In the genomic region with DNA sequence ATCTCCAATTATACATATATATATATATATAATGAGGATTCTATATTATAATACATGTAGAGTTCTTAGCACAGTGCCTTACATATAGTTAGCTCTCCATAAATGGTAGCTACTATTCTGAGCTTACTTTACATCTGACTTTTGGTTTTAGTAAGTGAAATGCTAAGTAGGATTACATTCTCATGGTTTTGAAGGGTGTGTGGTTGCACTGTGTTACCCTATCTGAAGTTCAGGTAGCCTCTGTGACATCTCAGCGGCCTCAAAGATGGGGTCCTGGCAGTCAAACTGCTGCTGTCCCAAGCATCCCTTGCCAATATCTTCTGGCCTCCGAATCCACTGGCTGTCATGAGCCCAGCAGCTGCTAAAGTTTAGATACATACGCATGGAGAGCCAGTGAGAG, we compare ENCODE assay signal across 14 cellular contexts. TPM values are rescaled to one million over a fixed set of nuclear protein-coding genes. Genes with fewer than 3 reads are reported as not detected.
A peak's percentile ranks its signal among the peaks of the same experiment; 100 is the strongest.
DNase-seq lines count a peak whose midpoint lies in the region; ATAC-seq and FAIRE-seq lines count a peak whose summit lies in the region.
"Had no signal": no experiment of that assay in that cellular context is flagged by ENCODE, and none has a peak within 500 bp of the region (broad histone marks: within the 10 kb centered on the region; RNA-seq: fewer than 3 reads in every experiment).

No MANE protein-coding gene starts in this region.

- no peaks in the 10 kb centered on the region for H3K9me3 Mint-ChIP-seq in T-helper 1 cell treated with Interleukin-12 subunit alpha and Interleukin-12 subunit beta and Interleukin-4 antibody, amounts not matched to agents 30 μg/mL and 1 μg/mL, for 36 hours
- H3K9me3 Mint-ChIP-seq in effector memory CD8-positive, alpha-beta T cell, result no peaks in the 10 kb centered on the region
- H3K9me3 Mint-ChIP-seq: activated B cell treated with CpG ODN at 0.5 μM for 24 hours had no signal

- H3K4me3 ChIP-seq in small intestine (ENCODE audit: low read depth in 1 of 2, low read length in 2 of 2), result no peak overlapping the region

- H3K27me3 Mint-ChIP-seq in T-helper 1 cell treated with Interleukin-12 subunit alpha and Interleukin-12 subunit beta and Interleukin-4 antibody, amounts not matched to agents 30 μg/mL and 1 μg/mL, for 36 hours (ENCODE audit: low read depth), result peaks cover 20% of the 10 kb centered on the region
- H3K27me3 Mint-ChIP-seq in effector memory CD8-positive, alpha-beta T cell, result no peaks in the 10 kb centered on the region
- H3K27me3 Mint-ChIP-seq: activated B cell treated with CpG ODN at 0.5 μM for 24 hours had no signal

- FAIRE-seq in HTR-8/SVneo (lab: Jason Lieb, UNC) (peak; percentile 78), small intestine (lab: Jason Lieb, UNC) (no peak)
- FAIRE-seq: islet of Langerhans had no signal

- H3K9me3 ChIP-seq in small intestine (ENCODE audit: control insufficient read depth, low read depth), result no peaks in the 10 kb centered on the region

- H3K4me1 ChIP-seq in small intestine (ENCODE audit: control insufficient read depth in 2 of 2, insufficient read depth in 1 of 2, low read depth in 1 of 2, low read length in 1 of 2), result no peaks in the 10 kb centered on the region

- H3K4me3 Mint-ChIP-seq in T-helper 1 cell treated with Interleukin-12 subunit alpha and Interleukin-12 subunit beta and Interleukin-4 antibody, amounts not matched to agents 30 μg/mL and 1 μg/mL, for 36 hours, result no peak overlapping the region
- peak overlapping the region; percentile 54 to 65 for H3K4me3 Mint-ChIP-seq in effector memory CD8-positive, alpha-beta T cell

- H3K27ac Mint-ChIP-seq in T-helper 1 cell treated with Interleukin-12 subunit alpha and Interleukin-12 subunit beta and Interleukin-4 antibody, amounts not matched to agents 30 μg/mL and 1 μg/mL, for 36 hours, result peak overlapping the region; percentile 60
- H3K27ac Mint-ChIP-seq in effector memory CD8-positive, alpha-beta T cell, result peak overlapping the region; percentile 84 to 87
- H3K27ac Mint-ChIP-seq: activated B cell treated with CpG ODN at 0.5 μM for 24 hours had no signal

- no peaks in the 10 kb centered on the region for H3K36me3 ChIP-seq in small intestine (ENCODE audit: control insufficient read depth in 2 of 2, insufficient read depth in 2 of 2, low read length in 2 of 2)

- no peak for DNase-seq in T-helper 1 cell
- no peak for DNase-seq in HTR-8/SVneo (ENCODE audit: insufficient read length, low spot score)
- no peak for DNase-seq in effector memory CD8-positive, alpha-beta T cell
- DNase-seq in small intestine, result no peak
- DNase-seq in OCI-M2 (lab: John Stamatoyannopoulos, UW; ENCODE audit: unreplicated experiment), result no peak
- DNase-seq: activated B cell treated with CpG ODN at 0.5 μM for 24 hours; stimulated activated CD4-positive, alpha-beta T cell treated with anti-CD3 and anti-CD28 coated beads, Interleukin-2, amount 100 ng/mL, for 48 hours had no signal

- peaks cover 8% of the 10 kb centered on the region for H3K36me3 Mint-ChIP-seq in T-helper 1 cell treated with Interleukin-12 subunit alpha and Interleukin-12 subunit beta and Interleukin-4 antibody, amounts not matched to agents 30 μg/mL and 1 μg/mL, for 36 hours (ENCODE audit: low read depth)
- no peaks in the 10 kb centered on the region for H3K36me3 Mint-ChIP-seq in effector memory CD8-positive, alpha-beta T cell (ENCODE audit: insufficient read depth)

- H3K4me1 Mint-ChIP-seq in T-helper 1 cell treated with Interleukin-12 subunit alpha and Interleukin-12 subunit beta and Interleukin-4 antibody, amounts not matched to agents 30 μg/mL and 1 μg/mL, for 36 hours (ENCODE audit: low read depth), result peaks cover 30% of the 10 kb centered on the region
- H3K4me1 Mint-ChIP-seq in effector memory CD8-positive, alpha-beta T cell (ENCODE audit: low read depth in 2 of 2), result peaks cover 32 to 38% of the 10 kb centered on the region in 2 donors

- H3K27ac ChIP-seq in small intestine (ENCODE audit: low read depth in 1 of 2, low read length in 1 of 2), result peak overlapping the region; percentile 30 to 65
- H3K27ac ChIP-seq: 22Rv1, RWPE1 had no signal

- WGBS in small intestine, 3 donors, result 74 to 94% (median 85%) methylated on average over 3 of the region's 3 CpGs

- no peaks in the 10 kb centered on the region for H3K27me3 ChIP-seq in small intestine (ENCODE audit: control insufficient read depth in 2 of 2, insufficient read depth in 2 of 2, low read length in 2 of 2)

- peak; percentile 50 for ATAC-seq in effector memory CD8-positive, alpha-beta T cell (replicated peaks)
- ATAC-seq in GM19395 (IDR thresholded peaks at IDR 0.05; ENCODE audit: unreplicated experiment) (no peak), GM21529 (IDR thresholded peaks at IDR 0.05; ENCODE audit: unreplicated experiment) (no peak)
- ATAC-seq: esophagus mucosa had no signal

RNA-seq across cellular contexts. Expression of gene UBASH3B, which starts 34.8 kb away (rescaled TPM):
- polyA plus RNA-seq in small intestine, result 1 to 10 TPM in 1 of 3 donors, under 1 TPM in 2; 0.89 to 1.1 (median 0.95) TPM
